In genomic region chr22:27802389-27803079, GRCh38 we compare ENCODE assay signal across 1 cellular context.
TF ChIP-seq lines count a peak whose summit lies in the region.

No MANE protein-coding gene starts in this region.

TF ChIP-seq in HepG2, 621 proteins besides CTCF, POLR2A, EP300 and RAD21 (continued from another document):
- TF ChIP-seq DNMT3B (CRISPR knock-in tag; conservative IDR thresholded peaks at IDR 0.05): no peak
- TF ChIP-seq ZSCAN25 (CRISPR knock-in tag; IDR thresholded peaks at IDR 0.05): no peak
- TF ChIP-seq REL (CRISPR knock-in tag; conservative IDR thresholded peaks at IDR 0.05): no peak
- no peak for TF ChIP-seq ZNF777 (CRISPR knock-in tag; IDR thresholded peaks at IDR 0.05)
